Comparison of ENCODE assay signal across 1 cellular context in genomic region chr4:127783026-127783769, GRCh38.
A peak's percentile ranks its signal among the peaks of the same experiment; 100 is the strongest.
TF ChIP-seq lines count a peak whose summit lies in the region.

No MANE protein-coding gene starts in this region.

TF ChIP-seq in HepG2, 621 proteins besides CTCF, POLR2A, EP300 and RAD21 (continued from another document and continues in another):
- TF ChIP-seq GMEB1 (CRISPR knock-in tag; IDR thresholded peaks at IDR 0.05; ENCODE audit: borderline replicate concordance) = no peak
- no peak for TF ChIP-seq ZNF572 (CRISPR knock-in tag; IDR thresholded peaks at IDR 0.05)
- 0 out of 2 replicates have a peak, but pooled peaks have one; percentile 12 for TF ChIP-seq KLF6 (CRISPR knock-in tag; IDR thresholded peaks at IDR 0.05)
- no peak for TF ChIP-seq ZNF562 (CRISPR knock-in tag; IDR thresholded peaks at IDR 0.05; ENCODE audit: borderline replicate concordance)
- peak; percentile 21; the same call in 1 of the 2 replicates for TF ChIP-seq ZNF644 (CRISPR knock-in tag; IDR thresholded peaks at IDR 0.05; ENCODE audit: low read depth)
- no peak for TF ChIP-seq TAF15 (IDR thresholded peaks at IDR 0.05; ENCODE audit: low read depth, low read length, poor library complexity, severe bottlenecking)
- TF ChIP-seq ZNF350 (CRISPR knock-in tag; IDR thresholded peaks at IDR 0.05; ENCODE audit: borderline replicate concordance, low read depth) = no peak
- no peak for TF ChIP-seq NONO (IDR thresholded peaks at IDR 0.05)
- 0 out of 2 replicates have a peak, but pooled peaks have one; percentile 16 for TF ChIP-seq NONO (CRISPR knock-in tag; conservative IDR thresholded peaks at IDR 0.05)
- TF ChIP-seq, protein P1, sequence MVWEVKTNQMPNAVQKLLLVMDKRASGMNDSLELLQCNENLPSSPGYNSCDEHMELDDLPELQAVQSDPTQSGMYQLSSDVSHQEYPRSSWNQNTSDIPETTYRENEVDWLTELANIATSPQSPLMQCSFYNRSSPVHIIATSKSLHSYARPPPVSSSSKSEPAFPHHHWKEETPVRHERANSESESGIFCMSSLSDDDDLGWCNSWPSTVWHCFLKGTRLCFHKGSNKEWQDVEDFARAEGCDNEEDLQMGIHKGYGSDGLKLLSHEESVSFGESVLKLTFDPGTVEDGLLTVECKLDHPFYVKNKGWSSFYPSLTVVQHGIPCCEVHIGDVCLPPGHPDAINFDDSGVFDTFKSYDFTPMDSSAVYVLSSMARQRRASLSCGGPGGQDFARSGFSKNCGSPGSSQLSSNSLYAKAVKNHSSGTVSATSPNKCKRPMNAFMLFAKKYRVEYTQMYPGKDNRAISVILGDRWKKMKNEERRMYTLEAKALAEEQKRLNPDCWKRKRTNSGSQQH (CRISPR knock-in tag; IDR thresholded peaks at IDR 0.05; ENCODE audit: low read depth) = 0 out of 2 replicates have a peak, but pooled peaks have one; percentile 50
- peak; percentile 25; the same call in 1 of the 2 replicates for TF ChIP-seq MAX (IDR thresholded peaks at IDR 0.05)
- TF ChIP-seq ATF7 (IDR thresholded peaks at IDR 0.05) = no peak
- no peak for TF ChIP-seq ATF7 (CRISPR knock-in tag; IDR thresholded peaks at IDR 0.05)
- peak; percentile 23; the same call in 1 of the 2 replicates for TF ChIP-seq HDAC2 (CRISPR knock-in tag; IDR thresholded peaks at IDR 0.05)
- TF ChIP-seq MAFG (CRISPR knock-in tag; IDR thresholded peaks at IDR 0.05) = no peak
- no peak for TF ChIP-seq ZBED4 (CRISPR knock-in tag; IDR thresholded peaks at IDR 0.05; ENCODE audit: borderline replicate concordance)
- TF ChIP-seq, protein P2, sequence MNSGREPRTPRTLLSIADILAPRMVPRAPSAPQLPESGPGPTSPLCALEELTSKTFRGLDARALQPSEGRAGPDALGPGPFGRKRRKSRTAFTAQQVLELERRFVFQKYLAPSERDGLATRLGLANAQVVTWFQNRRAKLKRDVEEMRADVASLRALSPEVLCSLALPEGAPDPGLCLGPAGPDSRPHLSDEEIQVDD (CRISPR knock-in tag; IDR thresholded peaks at IDR 0.05; ENCODE audit: borderline replicate concordance) = no peak
- TF ChIP-seq PCBP2 (optimal IDR thresholded peaks at IDR 0.05; ENCODE audit: low read depth, low read length, poor library complexity, severe bottlenecking) = no peak
- TF ChIP-seq, protein P3, sequence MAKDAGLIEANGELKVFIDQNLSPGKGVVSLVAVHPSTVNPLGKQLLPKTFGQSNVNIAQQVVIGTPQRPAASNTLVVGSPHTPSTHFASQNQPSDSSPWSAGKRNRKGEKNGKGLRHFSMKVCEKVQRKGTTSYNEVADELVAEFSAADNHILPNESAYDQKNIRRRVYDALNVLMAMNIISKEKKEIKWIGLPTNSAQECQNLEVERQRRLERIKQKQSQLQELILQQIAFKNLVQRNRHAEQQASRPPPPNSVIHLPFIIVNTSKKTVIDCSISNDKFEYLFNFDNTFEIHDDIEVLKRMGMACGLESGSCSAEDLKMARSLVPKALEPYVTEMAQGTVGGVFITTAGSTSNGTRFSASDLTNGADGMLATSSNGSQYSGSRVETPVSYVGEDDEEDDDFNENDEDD (CRISPR knock-in tag; IDR thresholded peaks at IDR 0.05; ENCODE audit: borderline replicate concordance) = peak; percentile 30; the same call in 1 of the 2 replicates
- no peak for TF ChIP-seq ZNF337 (CRISPR knock-in tag; IDR thresholded peaks at IDR 0.05; ENCODE audit: borderline replicate concordance, low read depth)
- TF ChIP-seq ZHX1 (CRISPR knock-in tag; IDR thresholded peaks at IDR 0.05; ENCODE audit: low read depth) = no peak
- TF ChIP-seq SRY (CRISPR knock-in tag; IDR thresholded peaks at IDR 0.05) = no peak
- TF ChIP-seq MTF2 (CRISPR knock-in tag; IDR thresholded peaks at IDR 0.05; ENCODE audit: borderline replicate concordance) = no peak
- TF ChIP-seq TAF1 (CRISPR knock-in tag; IDR thresholded peaks at IDR 0.05) = 0 out of 2 replicates have a peak, but pooled peaks have one; percentile 23
- no peak for TF ChIP-seq SRSF9 (IDR thresholded peaks at IDR 0.05; ENCODE audit: borderline replicate concordance, insufficient read depth, low read depth, low read length, poor library complexity, severe bottlenecking)
- peak; percentile 1 for TF ChIP-seq RBM39 (IDR thresholded peaks at IDR 0.05; ENCODE audit: low read depth, low read length, poor library complexity, severe bottlenecking)
- TF ChIP-seq SRSF1 (optimal IDR thresholded peaks at IDR 0.05; ENCODE audit: low read depth, low read length) = peak; percentile 43
- TF ChIP-seq ZBTB49 (CRISPR knock-in tag; IDR thresholded peaks at IDR 0.05; ENCODE audit: borderline replicate concordance) = no peak
- TF ChIP-seq PAF1 (CRISPR knock-in tag; IDR thresholded peaks at IDR 0.05) = no peak
- TF ChIP-seq SCMH1 (CRISPR knock-in tag; IDR thresholded peaks at IDR 0.05; ENCODE audit: borderline replicate concordance) = no peak
- no peak for TF ChIP-seq GPBP1L1 (CRISPR knock-in tag; IDR thresholded peaks at IDR 0.05)
- no peak for TF ChIP-seq ZNF672 (CRISPR knock-in tag; IDR thresholded peaks at IDR 0.05)
- peak; percentile 10 for TF ChIP-seq ASH2L (IDR thresholded peaks at IDR 0.05; ENCODE audit: insufficient read length, low read depth, low read length)
- TF ChIP-seq ZNF430 (CRISPR knock-in tag; IDR thresholded peaks at IDR 0.05) = no peak
- no peak for TF ChIP-seq PRPF4 (IDR thresholded peaks at IDR 0.05; ENCODE audit: low read depth, low read length, poor library complexity, severe bottlenecking)
- TF ChIP-seq BCL3 (CRISPR knock-in tag; IDR thresholded peaks at IDR 0.05) = no peak
- TF ChIP-seq ARNT2 (CRISPR knock-in tag; IDR thresholded peaks at IDR 0.05; ENCODE audit: low read depth) = 0 out of 2 replicates have a peak, but pooled peaks have one; percentile 17
- TF ChIP-seq ZNF121 (CRISPR knock-in tag; IDR thresholded peaks at IDR 0.05) = peak; percentile 92
- 0 out of 2 replicates have a peak, but pooled peaks have one; percentile 8 for TF ChIP-seq ZNF724P (CRISPR knock-in tag; IDR thresholded peaks at IDR 0.05; ENCODE audit: borderline replicate concordance)
- TF ChIP-seq FOXP4 (CRISPR knock-in tag; IDR thresholded peaks at IDR 0.05) = no peak
